ENCODE assay signal across 19 cellular contexts in genomic region chr10:60508037-60508436, GRCh38.
A peak's percentile ranks its signal among the peaks of the same experiment; 100 is the strongest.
DNase-seq lines count a peak whose midpoint lies in the region; ATAC-seq and TF ChIP-seq lines count a peak whose summit lies in the region.
"Had no signal": no experiment of that assay in that cellular context is flagged by ENCODE, and none has a peak within 500 bp of the region (broad histone marks: within the 10 kb centered on the region; RNA-seq: fewer than 3 reads in every experiment).

No MANE protein-coding gene starts in this region.

- H3K27me3 ChIP-seq in KMS-11 (ENCODE audit: insufficient read depth, low read depth) = no peaks in the 10 kb centered on the region
- no peaks in the 10 kb centered on the region for H3K27me3 ChIP-seq in right atrium auricular region

- H2AFZ ChIP-seq in KMS-11 (ENCODE audit: low read depth) = no peak overlapping the region

- H3K4me3 ChIP-seq in KMS-11 (IDR thresholded peaks at IDR 0.05; ENCODE audit: insufficient read depth, low read depth, low read length) = no peak overlapping the region
- H3K4me3 ChIP-seq in right atrium auricular region = no peak overlapping the region
- H3K4me3 ChIP-seq: HAP-1 had no signal

- peaks cover 62% of the 10 kb centered on the region for H4K20me1 ChIP-seq in KMS-11 (ENCODE audit: insufficient read depth)

- peaks cover 98% of the 10 kb centered on the region for H3K79me2 ChIP-seq in KMS-11 (ENCODE audit: insufficient read depth, low read depth)

- H3K9me3 ChIP-seq in right atrium auricular region = no peaks in the 10 kb centered on the region
- H3K9me3 ChIP-seq: HAP-1 had no signal

- H3K4me1 ChIP-seq in KMS-11 (ENCODE audit: low read depth, poor library complexity, severe bottlenecking) (peaks cover 98% of the 10 kb centered on the region), right atrium auricular region (peaks cover 0 to 11% of the 10 kb centered on the region in 2 donors)

- H3K36me3 ChIP-seq in KMS-11 (ENCODE audit: insufficient read depth) (no peaks in the 10 kb centered on the region; the same call in none of the 2 replicates), right atrium auricular region (no peaks in the 10 kb centered on the region)
- H3K36me3 ChIP-seq: HAP-1 had no signal

- H3K4me2 ChIP-seq in KMS-11 = peak overlapping the region; percentile 29; the same call in 1 of the 2 replicates

- ATAC-seq in GM21515 (IDR thresholded peaks at IDR 0.05; ENCODE audit: unreplicated experiment) (no peak), GM21825 (IDR thresholded peaks at IDR 0.05; ENCODE audit: unreplicated experiment) (no peak)
- ATAC-seq: HepG2 had no signal

- DNase-seq in right atrium auricular region (ENCODE audit: low spot score) (no peak), substantia nigra (lab: John Stamatoyannopoulos, UW) (no peak)
- no peak for DNase-seq in activated naive CD4-positive, alpha-beta T cell treated with Interleukin-2 at 50 U/mL for 16 hours
- DNase-seq: ACHN, AML-193, DND-41, KBM-7, NCI-H1694 treated with DMSO at 0.1 percent for 48 hours, NCI-H2107, NCI-H510A, NCI-H748 treated with DMSO at 0.1 percent for 48 hours, OCI-M1, SHP77 treated with DMSO at 0.1 percent for 48 hours had no signal

- H3K27ac ChIP-seq in KMS-11 = peak overlapping the region; percentile 23; the same call in 1 of the 2 replicates
- H3K27ac ChIP-seq in cingulate gyrus (ENCODE audit: low read depth, low read length) = peak overlapping the region; percentile 83
- H3K27ac ChIP-seq in right atrium auricular region = peak overlapping the region; percentile 14 to 41
- H3K27ac ChIP-seq in substantia nigra (ENCODE audit: low read depth, low read length, poor library complexity, severe bottlenecking) = peak overlapping the region; percentile 79

- TF ChIP-seq CTCF in KMS-11 (conservative IDR thresholded peaks at IDR 0.05; ENCODE audit: low read depth, low read length) (no peak), right atrium auricular region (IDR thresholded peaks at IDR 0.05) (no peak)

- no peak overlapping the region for H3K9ac ChIP-seq in KMS-11

Comparison
In these comparisons a context has a peak if more than half of its experiments do, and no peak if none do; other contexts are left out.
1. H3K27ac ChIP-seq: peak in every context shown above with its lines; median percentile 83 in cingulate gyrus; 79 in substantia nigra; 28 in right atrium auricular region; 23 in KMS-11.